ENCODE assay signal across 11 cellular contexts in the genomic region with DNA sequence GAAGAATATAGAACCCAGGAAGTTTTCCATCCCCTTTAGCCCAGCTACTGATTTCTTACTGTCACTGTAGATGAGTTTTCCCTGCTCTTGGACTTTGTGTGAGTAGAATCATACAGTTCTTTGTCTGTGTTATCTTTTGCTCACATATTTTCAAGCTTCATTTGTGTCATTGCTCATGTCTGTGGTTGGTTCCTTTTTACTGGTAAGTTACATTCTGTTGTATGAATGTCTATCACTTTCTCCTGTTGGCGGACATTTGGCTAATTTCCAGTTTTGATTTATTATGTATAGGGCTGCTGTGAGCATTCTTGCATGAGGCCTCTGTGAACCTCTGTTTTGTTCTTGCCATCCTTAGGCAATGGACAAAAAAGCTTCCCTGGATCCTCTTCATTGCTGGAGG. TPM values are rescaled to one million over a fixed set of nuclear protein-coding genes. Genes with fewer than 3 reads are reported as not detected.
DNase-seq lines count a peak whose midpoint lies in the region; ATAC-seq and TF ChIP-seq lines count a peak whose summit lies in the region.
"Had no signal": no experiment of that assay in that cellular context is flagged by ENCODE, and none has a peak within 500 bp of the region (broad histone marks: within the 10 kb centered on the region; RNA-seq: fewer than 3 reads in every experiment).

No MANE protein-coding gene starts in this region.

- TF ChIP-seq CTCF in left ventricle myocardium inferior (IDR thresholded peaks at IDR 0.05; ENCODE audit: borderline replicate concordance): no peak
- no peak for TF ChIP-seq CTCF in spleen (IDR thresholded peaks at IDR 0.05 in 8 of 11, conservative IDR thresholded peaks at IDR 0.05 in 3 of 11)

- no peak overlapping the region for H3K4me3 ChIP-seq in left ventricle myocardium inferior
- no peak overlapping the region for H3K4me3 ChIP-seq in spleen

- H3K36me3 ChIP-seq in left ventricle myocardium inferior: peaks cover 14% of the 10 kb centered on the region
- H3K36me3 ChIP-seq in spleen: peaks cover 0 to 35% (median 8%) of the 10 kb centered on the region in 6 donors

- 51 to 57% (median 54%) methylated on average over 1 of the region's 1 CpG for WGBS in spleen, 5 donors

- DNase-seq in EH (ENCODE audit: low read depth): peak; percentile 14
- DNase-seq in dermis blood vessel endothelial cell: peak; percentile 25
- DNase-seq in left ventricle myocardium inferior: no peak
- DNase-seq in DMS79 (lab: John Stamatoyannopoulos, UW): no peak
- no peak for DNase-seq in cortex of kidney (lab: John Stamatoyannopoulos, UW)
- DNase-seq in spleen: no peak
- DNase-seq: activated gamma-delta T cell, GF-D8, head of caudate nucleus had no signal

- H3K4me1 ChIP-seq in left ventricle myocardium inferior (peaks cover 68% of the 10 kb centered on the region), spleen (peaks cover 26 to 87% (median 73%) of the 10 kb centered on the region in 6 donors)

- H3K27me3 ChIP-seq in left ventricle myocardium inferior (ENCODE audit: low read depth): no peaks in the 10 kb centered on the region
- no peaks in the 10 kb centered on the region for H3K27me3 ChIP-seq in spleen (replicated peaks in 1 of 7)

- intact Hi-C loops in left ventricle myocardium inferior (cut with micrococcal nuclease): no loop called here
- intact Hi-C loops in spleen (cut with DNase I; ENCODE audit: low total_unique reads): no loop called here

- ATAC-seq in GM21367 (IDR thresholded peaks at IDR 0.05; ENCODE audit: unreplicated experiment) (peak; percentile 30), HG03457 (IDR thresholded peaks at IDR 0.05; ENCODE audit: unreplicated experiment) (peak; percentile 25)

- H3K27ac ChIP-seq in left ventricle myocardium inferior (replicated peaks): no peak overlapping the region
- peak overlapping the region in 3 of 8 donors; percentile 12 to 32 (median 26) for H3K27ac ChIP-seq in spleen

- no peaks in the 10 kb centered on the region for H3K9me3 ChIP-seq in left ventricle myocardium inferior (replicated peaks)
- no peaks in the 10 kb centered on the region for H3K9me3 ChIP-seq in spleen

- TF ChIP-seq POLR2A in spleen (IDR thresholded peaks at IDR 0.05): no peak

RNA-seq across cellular contexts. Expression of gene GLRX3, which starts 5.3 kb away (rescaled TPM):
- total RNA-seq in dermis blood vessel endothelial cell: 98.4 and 120 TPM in 2 replicates
- total RNA-seq in left ventricle myocardium inferior: 69.2 TPM
- total RNA-seq in spleen: 10 to 100 TPM; 32.2 to 46.3 (median 38.8) TPM
- polyA plus RNA-seq in spleen: 10 to 100 TPM; 41.5 to 63.2 (median 51.7) TPM

RNA-seq across cellular contexts. Expression of gene C10orf143, which starts 30.8 kb away (rescaled TPM):
- total RNA-seq in dermis blood vessel endothelial cell (0.14 and 1.0 TPM in 2 replicates), left ventricle myocardium inferior (1.7 TPM), spleen (1 to 10 TPM; 2.3 to 7.3 (median 4.5) TPM)
- polyA plus RNA-seq in spleen: 10 to 100 TPM; 12.9 to 15.6 (median 15.6) TPM

Comparison
In these comparisons a context has a peak if more than half of its experiments do, and no peak if none do; other contexts are left out.
1. DNase-seq: peak in EH (single experiment) and dermis blood vessel endothelial cell (single experiment); none in left ventricle myocardium inferior (single experiment), DMS79 (single experiment), cortex of kidney (single experiment) and spleen (single experiment).